Comparison of ENCODE assay signal across 15 cellular contexts in the genomic region with DNA sequence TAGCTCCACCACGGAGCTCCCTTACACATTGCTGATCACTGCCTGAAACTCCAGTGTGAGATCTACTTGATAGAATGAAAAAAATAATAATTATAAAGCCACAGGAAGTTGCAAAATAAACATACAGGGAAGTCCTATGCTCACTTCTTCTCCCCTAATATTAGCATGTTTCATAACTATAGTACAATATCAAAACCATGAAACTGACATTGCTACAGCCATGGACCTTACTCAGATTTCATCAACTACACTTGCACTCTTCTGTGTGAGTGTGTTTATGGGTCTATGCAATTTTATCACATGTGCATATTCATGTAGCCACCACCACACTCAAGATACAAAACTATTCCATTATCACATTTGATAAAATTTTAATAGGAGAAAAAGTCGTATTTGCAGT. TPM values are rescaled to one million over a fixed set of nuclear protein-coding genes. Genes with fewer than 3 reads are reported as not detected.
DNase-seq lines count a peak whose midpoint lies in the region; ATAC-seq and TF ChIP-seq lines count a peak whose summit lies in the region.
"Had no signal": no experiment of that assay in that cellular context is flagged by ENCODE, and none has a peak within 500 bp of the region (broad histone marks: within the 10 kb centered on the region; RNA-seq: fewer than 3 reads in every experiment).

No MANE protein-coding gene starts in this region.

- TF ChIP-seq POLR2A in tibial nerve (IDR thresholded peaks at IDR 0.05), result no peak

- intact Hi-C loops in OCI-LY7 (cut with micrococcal nuclease; ENCODE audit: unreplicated experiment), result no loop called here

- H4K20me1 ChIP-seq in OCI-LY7 (ENCODE audit: insufficient read depth, low read length), result no peaks in the 10 kb centered on the region

- POLR2A ChIA-PET in OCI-LY7 (lab: Charles Lee), result interaction anchor here (1.5 to 2.6 kb wide), 4 partner anchors 8 to 32 kb away, joined by 3 to 21 read pairs (median 12); no protein-coding TSS in a partner anchor
- POLR2A ChIA-PET in naive thymus-derived CD8-positive, alpha-beta T cell (lab: Charles Lee), result no interaction called here

- TF ChIP-seq CTCF in OCI-LY7 (conservative IDR thresholded peaks at IDR 0.05; ENCODE audit: low read length), result no peak
- no peak for TF ChIP-seq CTCF in tibial nerve (IDR thresholded peaks at IDR 0.05)

- H2AFZ ChIP-seq in OCI-LY7 (ENCODE audit: low read length), result peak overlapping the region; percentile 61; the same call in 1 of the 2 replicates
- H2AFZ ChIP-seq: GM23338 had no signal

- no peak overlapping the region for H3K27ac ChIP-seq in OCI-LY7 (ENCODE audit: low read depth, low read length, poor library complexity, severe bottlenecking)
- no peak overlapping the region for H3K27ac ChIP-seq in tibial nerve
- H3K27ac ChIP-seq: C4-2B had no signal

- H3K36me3 Mint-ChIP-seq in naive thymus-derived CD8-positive, alpha-beta T cell, result no peaks in the 10 kb centered on the region
- no peaks in the 10 kb centered on the region for H3K36me3 Mint-ChIP-seq in T-helper 17 cell (ENCODE audit: low read depth)
- H3K36me3 Mint-ChIP-seq: IgD-negative memory B cell had no signal

- H3K4me3 Mint-ChIP-seq in naive thymus-derived CD8-positive, alpha-beta T cell, result no peak overlapping the region
- no peak overlapping the region for H3K4me3 Mint-ChIP-seq in T-helper 17 cell
- H3K4me3 Mint-ChIP-seq: GM23338 had no signal

- WGBS in tibial nerve, 2 donors, result 58 to 73% methylated on average over 2 of the region's 2 CpGs

- H3K9me2 ChIP-seq in OCI-LY7 (ENCODE audit: insufficient read depth, low read length), result no peaks in the 10 kb centered on the region

- no peak overlapping the region for H3K27ac Mint-ChIP-seq in naive thymus-derived CD8-positive, alpha-beta T cell
- no peak overlapping the region for H3K27ac Mint-ChIP-seq in T-helper 17 cell
- H3K27ac Mint-ChIP-seq: GM23338, IgD-negative memory B cell had no signal

- TF ChIP-seq EP300 in tibial nerve (IDR thresholded peaks at IDR 0.05), result no peak

- peak; percentile 36 to 40 for DNase-seq in AML-193 (lab: John Stamatoyannopoulos, UW)
- peak; percentile 6 for DNase-seq in CD1c-positive myeloid dendritic cell (ENCODE audit: extremely low spot score)
- DNase-seq in NOMO-1 (lab: John Stamatoyannopoulos, UW; ENCODE audit: unreplicated experiment in 2 of 2), result peak; percentile 22 to 85
- DNase-seq in OCI-LY7 (ENCODE audit: low spot score), result no peak
- no peak for DNase-seq in naive thymus-derived CD8-positive, alpha-beta T cell
- DNase-seq in D341Med (ENCODE audit: low spot score), result no peak
- DNase-seq in T-helper 17 cell, result no peak
- DNase-seq in tibial nerve (ENCODE audit: low spot score in 2 of 2), result no peak
- DNase-seq: 8988T, DMS 273 treated with DMSO at 0.1 percent for 48 hours, H7 had no signal

- ATAC-seq in naive thymus-derived CD8-positive, alpha-beta T cell, result no peak
- ATAC-seq in T-helper 17 cell, result no peak

- H3K9me3 Mint-ChIP-seq in naive thymus-derived CD8-positive, alpha-beta T cell, result no peaks in the 10 kb centered on the region
- H3K9me3 Mint-ChIP-seq: GM23338 had no signal

- CTCF ChIA-PET in OCI-LY7 (lab: Charles Lee; ENCODE audit: unreplicated experiment), result no interaction called here

- H3K36me3 ChIP-seq in OCI-LY7 (ENCODE audit: insufficient read depth, low read length) (no peaks in the 10 kb centered on the region), tibial nerve (no peaks in the 10 kb centered on the region)

- H3K4me3 ChIP-seq in OCI-LY7 (ENCODE audit: low read depth, low read length, poor library complexity, severe bottlenecking) (no peak overlapping the region), tibial nerve (no peak overlapping the region)
- H3K4me3 ChIP-seq: GM23338 had no signal

- no TSS peak for BruUV-seq in OCI-LY7 (replicated peaks; lab: Mats Ljungman, UMichigan)

- no peaks in the 10 kb centered on the region for H3K27me3 ChIP-seq in tibial nerve

- peaks cover 7 to 50% (median 16%) of the 10 kb centered on the region in 4 donors for H3K4me1 Mint-ChIP-seq in naive thymus-derived CD8-positive, alpha-beta T cell
- peaks cover 20% of the 10 kb centered on the region for H3K4me1 Mint-ChIP-seq in T-helper 17 cell

- no peaks in the 10 kb centered on the region for H3K79me2 ChIP-seq in OCI-LY7 (ENCODE audit: insufficient read depth, low read depth, low read length)

- H3K9me3 ChIP-seq in OCI-LY7 (ENCODE audit: low read length), result no peaks in the 10 kb centered on the region
- no peaks in the 10 kb centered on the region for H3K9me3 ChIP-seq in T-helper 17 cell (ENCODE audit: control insufficient read depth, low read length, poor library complexity, severe bottlenecking)
- no peaks in the 10 kb centered on the region for H3K9me3 ChIP-seq in tibial nerve

- H3K27me3 Mint-ChIP-seq in naive thymus-derived CD8-positive, alpha-beta T cell, result no peaks in the 10 kb centered on the region
- H3K27me3 Mint-ChIP-seq in T-helper 17 cell, result peaks cover 7% of the 10 kb centered on the region
- H3K27me3 Mint-ChIP-seq: IgD-negative memory B cell had no signal

- H3K4me1 ChIP-seq in OCI-LY7 (ENCODE audit: insufficient read depth, low read length, poor library complexity, severe bottlenecking) (peaks cover 39% of the 10 kb centered on the region), tibial nerve (no peaks in the 10 kb centered on the region)

- peak overlapping the region; percentile 18 for H3K4me2 ChIP-seq in OCI-LY7 (ENCODE audit: low read length)
- H3K4me2 ChIP-seq: GM23338 had no signal

RNA-seq across cellular contexts. Expression of gene SPINK2, which starts 57.3 kb away (rescaled TPM):
- total RNA-seq in OCI-LY7 (2014; rRNA removed; shearing (Covaris generic)), result 9.5 and 15.1 TPM in 2 replicates
- total RNA-seq in OCI-LY7 (2022) (3.0 and 5.2 TPM in 2 replicates), T-helper 17 cell (under 1 TPM in 1 of 2 donors, not detected in 1; 0.77 TPM), tibial nerve (not detected)
- total RNA-seq in naive thymus-derived CD8-positive, alpha-beta T cell, result 10 to 100 TPM; 26.8 to 34.9 TPM
- polyA plus RNA-seq in naive thymus-derived CD8-positive, alpha-beta T cell, result 100 to 1,000 TPM in 2 of 3 donors, 10 to 100 TPM in 1; 67.3 to 155 (median 119) TPM
- total RNA-seq: HT-29 had no signal

Comparison
In these comparisons a context has a peak if more than half of its experiments do, and no peak if none do; other contexts are left out.
1. DNase-seq: peak in AML-193 (2 of 2), CD1c-positive myeloid dendritic cell (single experiment) and NOMO-1 (2 of 2); none in OCI-LY7 (single experiment), naive thymus-derived CD8-positive, alpha-beta T cell (0 of 10), D341Med (single experiment), T-helper 17 cell (0 of 3) and tibial nerve (0 of 2).